ENCODE assay signal across 22 cellular contexts in genomic region chr2:44642123-44642857, GRCh38.
DNase-seq lines count a peak whose midpoint lies in the region; ATAC-seq and TF ChIP-seq lines count a peak whose summit lies in the region.
"Had no signal": no experiment of that assay in that cellular context is flagged by ENCODE, and none has a peak within 500 bp of the region (broad histone marks: within the 10 kb centered on the region; RNA-seq: fewer than 3 reads in every experiment).

No MANE protein-coding gene starts in this region.

- H3K4me3 ChIP-seq in heart left ventricle: no peak overlapping the region
- H3K4me3 ChIP-seq: BLaER1, GM12878, SJCRH30 had no signal

- CTCF ChIA-PET in activated CD8-positive, alpha-beta T cell treated with anti-CD3 and anti-CD28 coated beads for 36 hours (lab: Charles Lee): no interaction called here

- no peak for TF ChIP-seq POLR2A in heart left ventricle (IDR thresholded peaks at IDR 0.05)

- H3K36me3 ChIP-seq in heart left ventricle: no peaks in the 10 kb centered on the region
- H3K36me3 ChIP-seq: BLaER1, SJCRH30 had no signal

- POLR2A ChIA-PET in activated CD8-positive, alpha-beta T cell treated with anti-CD3 and anti-CD28 coated beads for 36 hours (lab: Charles Lee): interaction anchor here (0.6 kb wide), 1 partner anchor 96 kb away, joined by 3 read pairs; no protein-coding TSS in a partner anchor

- peak; percentile 52 to 77 (median 63) for ATAC-seq in heart left ventricle
- no peak for ATAC-seq in activated CD8-positive, alpha-beta T cell treated with anti-CD3 and anti-CD28 coated beads for 36 hours
- ATAC-seq: CD8-positive, alpha-beta T cell; GM12878 had no signal

- H3K4me1 Mint-ChIP-seq in chondrocyte (ENCODE audit: low read depth): peaks cover 11% of the 10 kb centered on the region
- no peaks in the 10 kb centered on the region for H3K4me1 Mint-ChIP-seq in activated CD8-positive, alpha-beta T cell treated with anti-CD3 and anti-CD28 coated beads for 36 hours (ENCODE audit: low read depth)

- intact Hi-C loops in heart left ventricle (cut with DNase I) (no loop called here), cardiac septum (cut with DNase I) (no loop called here)
- intact Hi-C loops in activated CD8-positive, alpha-beta T cell treated with anti-CD3 and anti-CD28 coated beads for 36 hours (cut with micrococcal nuclease): no loop called here

- peak overlapping the region in 2 of 12 donors; percentile 20 to 50 for H3K27ac ChIP-seq in heart left ventricle
- H3K27ac ChIP-seq: BLaER1, SJCRH30 had no signal

- no peak for TF ChIP-seq CTCF in heart left ventricle (IDR thresholded peaks at IDR 0.05)
- no peak for TF ChIP-seq CTCF in chondrocyte (IDR thresholded peaks at IDR 0.05)
- no peak for TF ChIP-seq CTCF in activated CD8-positive, alpha-beta T cell treated with anti-CD3 and anti-CD28 coated beads for 36 hours (IDR thresholded peaks at IDR 0.05)

- H3K9me3 ChIP-seq in heart left ventricle: no peaks in the 10 kb centered on the region
- H3K9me3 ChIP-seq: BLaER1, SJCRH30 had no signal

- no peaks in the 10 kb centered on the region for H3K36me3 Mint-ChIP-seq in chondrocyte (ENCODE audit: low read depth)
- no peaks in the 10 kb centered on the region for H3K36me3 Mint-ChIP-seq in activated CD8-positive, alpha-beta T cell treated with anti-CD3 and anti-CD28 coated beads for 36 hours (ENCODE audit: low read depth)
- H3K36me3 Mint-ChIP-seq: CD8-positive, alpha-beta T cell had no signal

- H3K27me3 Mint-ChIP-seq in chondrocyte (ENCODE audit: low read depth): no peaks in the 10 kb centered on the region
- no peaks in the 10 kb centered on the region for H3K27me3 Mint-ChIP-seq in activated CD8-positive, alpha-beta T cell treated with anti-CD3 and anti-CD28 coated beads for 36 hours
- H3K27me3 Mint-ChIP-seq: IgD-negative memory B cell had no signal

- H3K4me1 ChIP-seq in heart left ventricle: peaks cover 0 to 37% (median 7%) of the 10 kb centered on the region in 12 donors
- H3K4me1 ChIP-seq: BLaER1 had no signal

- no peak overlapping the region for H3K4me3 Mint-ChIP-seq in chondrocyte (ENCODE audit: unreplicated experiment)
- no peak overlapping the region for H3K4me3 Mint-ChIP-seq in activated CD8-positive, alpha-beta T cell treated with anti-CD3 and anti-CD28 coated beads for 36 hours
- H3K4me3 Mint-ChIP-seq: CD8-positive, alpha-beta T cell; H9; IgD-negative memory B cell had no signal

- H3K27me3 ChIP-seq in heart left ventricle: no peaks in the 10 kb centered on the region
- H3K27me3 ChIP-seq: BLaER1, SJCRH30 had no signal

- DNase-seq in NCI-H1417 (lab: John Stamatoyannopoulos, UW) (peak; percentile 15 to 49 (median 39)), NCI-H1417 treated with DMSO at 0.1 percent for 48 hours (lab: John Stamatoyannopoulos, UW) (no peak), heart left ventricle (peak in 1 of 5 donors; percentile 27), cardiac septum (ENCODE audit: low spot score) (no peak), NCI-H524 treated with DMSO at 0.1 percent for 48 hours (lab: John Stamatoyannopoulos, UW) (peak; percentile 79), chondrocyte (ENCODE audit: low spot score) (no peak), ureter (ENCODE audit: low spot score) (no peak)
- no peak for DNase-seq in activated CD8-positive, alpha-beta T cell treated with anti-CD3 and anti-CD28 coated beads for 36 hours
- DNase-seq: 8988T; CD8-positive, alpha-beta T cell; GDM1; H9; Kasumi-1; MM.1S; NCI-H510A treated with DMSO at 0.1 percent for 48 hours; OCI-M1; RPMI8226; SJCRH30; SW 1271 had no signal

- WGBS in heart left ventricle, 4 donors: 50 to 65% (median 54%) methylated on average over 3 of the region's 3 CpGs

- peaks cover 3% of the 10 kb centered on the region for H3K9me3 Mint-ChIP-seq in chondrocyte (ENCODE audit: low read depth)
- no peaks in the 10 kb centered on the region for H3K9me3 Mint-ChIP-seq in activated CD8-positive, alpha-beta T cell treated with anti-CD3 and anti-CD28 coated beads for 36 hours
- H3K9me3 Mint-ChIP-seq: CD8-positive, alpha-beta T cell; H9; IgD-negative memory B cell had no signal

- no peak overlapping the region for H3K27ac Mint-ChIP-seq in chondrocyte (ENCODE audit: unreplicated experiment)
- H3K27ac Mint-ChIP-seq in activated CD8-positive, alpha-beta T cell treated with anti-CD3 and anti-CD28 coated beads for 36 hours: no peak overlapping the region
- H3K27ac Mint-ChIP-seq: CD8-positive, alpha-beta T cell; H9; IgD-negative memory B cell had no signal

Comparison
In these comparisons a context has a peak if more than half of its experiments do, and no peak if none do; other contexts are left out.
1. DNase-seq: peak in NCI-H1417 (3 of 3) and NCI-H524 treated with DMSO at 0.1 percent for 48 hours (single experiment); none in NCI-H1417 treated with DMSO at 0.1 percent for 48 hours (single experiment), cardiac septum (single experiment), chondrocyte (single experiment), ureter (single experiment) and activated CD8-positive, alpha-beta T cell treated with anti-CD3 and anti-CD28 coated beads for 36 hours (single experiment).